In genomic region chrX:10041383-10041782, GRCh38 we compare ENCODE assay signal across 20 cellular contexts.
DNase-seq lines count a peak whose midpoint lies in the region; ATAC-seq and TF ChIP-seq lines count a peak whose summit lies in the region.
"Had no signal": no experiment of that assay in that cellular context is flagged by ENCODE, and none has a peak within 500 bp of the region (broad histone marks: within the 10 kb centered on the region; RNA-seq: fewer than 3 reads in every experiment).

No MANE protein-coding gene starts in this region.

- H3K14ac ChIP-seq in mesenchymal stem cell (ENCODE audit: low read length in 2 of 2), result no peak overlapping the region
- H3K14ac ChIP-seq in neuronal stem cell (ENCODE audit: low read length), result no peak overlapping the region

- no peak overlapping the region for H4K8ac ChIP-seq in mesenchymal stem cell (ENCODE audit: low read length)
- no peak overlapping the region for H4K8ac ChIP-seq in neuronal stem cell (ENCODE audit: low read depth, low read length)

- H4K91ac ChIP-seq in mesenchymal stem cell (ENCODE audit: low read length) (no peak overlapping the region), neuronal stem cell (ENCODE audit: low read depth, low read length, poor library complexity) (no peak overlapping the region)

- no peak overlapping the region for H2BK15ac ChIP-seq in mesenchymal stem cell (ENCODE audit: low read depth, poor library complexity, severe bottlenecking)
- H2BK15ac ChIP-seq in neuronal stem cell (ENCODE audit: low read length), result no peak overlapping the region

- H2AK5ac ChIP-seq in mesenchymal stem cell (ENCODE audit: low read length, severe bottlenecking) (no peak overlapping the region), neuronal stem cell (ENCODE audit: low read depth, low read length) (no peak overlapping the region)

- H3K4me3 ChIP-seq in HUES6 (ENCODE audit: low read depth, low read length), result 0 out of 2 replicates have a peak overlapping the region, but pooled peaks have one; percentile 2
- no peak overlapping the region for H3K4me3 ChIP-seq in choroid plexus epithelial cell (ENCODE audit: low read depth, low read length)
- no peak overlapping the region for H3K4me3 ChIP-seq in mesenchymal stem cell (ENCODE audit: insufficient read depth in 1 of 2, low read depth in 1 of 2, low read length in 2 of 2)
- no peak overlapping the region for H3K4me3 ChIP-seq in neuronal stem cell (ENCODE audit: low read length in 2 of 2)
- H3K4me3 ChIP-seq: uterus had no signal

- H3K79me1 ChIP-seq in mesenchymal stem cell (replicated peaks; ENCODE audit: low read length, poor library complexity, severe bottlenecking) (peaks cover 15% of the 10 kb centered on the region), neuronal stem cell (ENCODE audit: low read depth, low read length) (peaks cover 2% of the 10 kb centered on the region)

- H3K4me2 ChIP-seq in mesenchymal stem cell (ENCODE audit: low read length, poor library complexity, severe bottlenecking) (no peak overlapping the region), neuronal stem cell (ENCODE audit: insufficient read depth, low read length, poor library complexity, severe bottlenecking) (no peak overlapping the region)

- peak overlapping the region; percentile 77 for H3K27ac ChIP-seq in HUES6 (ENCODE audit: low read depth, low read length)
- peak overlapping the region; percentile 76 for H3K27ac ChIP-seq in mesenchymal stem cell (ENCODE audit: low read length, poor library complexity, severe bottlenecking)
- H3K27ac ChIP-seq in neuronal stem cell (replicated peaks; ENCODE audit: low read length), result no peak overlapping the region
- H3K27ac ChIP-seq: uterus had no signal

- H2BK12ac ChIP-seq in mesenchymal stem cell (ENCODE audit: low read length in 2 of 2) (no peak overlapping the region), neuronal stem cell (ENCODE audit: low read length) (no peak overlapping the region)

- H3K23ac ChIP-seq in mesenchymal stem cell (ENCODE audit: low read length in 2 of 2), result no peak overlapping the region
- H3K23ac ChIP-seq in neuronal stem cell (ENCODE audit: low read depth, low read length, poor library complexity), result no peak overlapping the region

- H3K9me3 ChIP-seq in HUES6 (ENCODE audit: control insufficient read depth, insufficient read depth, low read depth, low read length) (peaks cover 4% of the 10 kb centered on the region; the same call in 1 of the 2 replicates), mesenchymal stem cell (ENCODE audit: control insufficient read depth, low read length) (no peaks in the 10 kb centered on the region), neuronal stem cell (replicated peaks in 1 of 2; ENCODE audit: control insufficient read depth in 2 of 2, insufficient read depth in 1 of 2, low read depth in 1 of 2, low read length in 2 of 2) (no peaks in the 10 kb centered on the region)
- H3K9me3 ChIP-seq: uterus had no signal

- peaks cover 31% of the 10 kb centered on the region for H3K4me1 ChIP-seq in HUES6 (ENCODE audit: control insufficient read depth, insufficient read depth, low read length)
- peaks cover 7% of the 10 kb centered on the region for H3K4me1 ChIP-seq in mesenchymal stem cell (ENCODE audit: control insufficient read depth, insufficient read depth, low read depth, low read length)
- peaks cover 0 to 9% of the 10 kb centered on the region in 2 donors for H3K4me1 ChIP-seq in neuronal stem cell (ENCODE audit: control insufficient read depth in 2 of 2, insufficient read depth in 1 of 2, low read depth in 1 of 2, low read length in 2 of 2)
- H3K4me1 ChIP-seq: uterus had no signal

- H3K9ac ChIP-seq in HUES6 (ENCODE audit: low read length) (no peak overlapping the region), mesenchymal stem cell (ENCODE audit: low read length) (no peak overlapping the region), neuronal stem cell (ENCODE audit: low read depth, low read length, poor library complexity) (no peak overlapping the region)

- WGBS in mesenchymal stem cell, result 60% methylated on average over 3 of the region's 4 CpGs
- WGBS in neuronal stem cell (ENCODE audit: extremely low coverage in 2 of 2, insufficient read length in 2 of 2, insufficient replicate concordance in 1 of 2), 2 donors, result no CpG with 5 or more reads among the region's 4 CpGs

- H3K36me3 ChIP-seq in HUES6 (ENCODE audit: control insufficient read depth, insufficient read depth, low read length) (no peaks in the 10 kb centered on the region; the same call in 1 of the 2 replicates), mesenchymal stem cell (ENCODE audit: control insufficient read depth in 1 of 2, insufficient read depth in 2 of 2, low read depth in 1 of 2, low read length in 2 of 2) (peaks cover 0 to 2% of the 10 kb centered on the region in 2 experiments), neuronal stem cell (replicated peaks in 1 of 2; ENCODE audit: control insufficient read depth in 2 of 2, insufficient read depth in 2 of 2, low read length in 2 of 2) (no peaks in the 10 kb centered on the region)
- H3K36me3 ChIP-seq: uterus had no signal

- DNase-seq in AG08396 (ENCODE audit: low spot score) (peak; percentile 16), choroid plexus epithelial cell (ENCODE audit: low read depth) (peak; percentile 80), mesenchymal stem cell (no peak), neuronal stem cell (ENCODE audit: low spot score) (no peak)
- DNase-seq: activated CD8-positive, alpha-beta memory T cell treated with anti-CD3 and anti-CD28 coated beads, Interleukin-2, amount 10 ng/mL, durations not matched to agents 7 days and 5 days; activated gamma-delta T cell; cortex of kidney; DMS153; left ventricle myocardium superior; NCI-H1092; NK-92 treated with Interleukin-12 subunit alpha and Interleukin-12 subunit beta, amount 100 ng/mL, for 24 hours; stimulated activated naive CD8-positive, alpha-beta T cell treated with anti-CD3 and anti-CD28 coated beads, Interleukin-15, Interleukin-2, amounts not matched to agents 100 U/mL and 50 U/mL, for 24 hours; T-helper 2 cell; uterus had no signal

- H3K4ac ChIP-seq in mesenchymal stem cell (ENCODE audit: low read depth in 1 of 2, low read length in 2 of 2), result no peak overlapping the region
- H3K4ac ChIP-seq in neuronal stem cell (ENCODE audit: low read length), result no peak overlapping the region

- TF ChIP-seq CTCF in choroid plexus epithelial cell (conservative IDR thresholded peaks at IDR 0.05; ENCODE audit: low read depth, low read length), result no peak

- H2BK120ac ChIP-seq in mesenchymal stem cell (ENCODE audit: low read depth, low read length) (no peak overlapping the region), neuronal stem cell (ENCODE audit: low read depth, low read length) (no peak overlapping the region)

- H3K27me3 ChIP-seq in HUES6 (ENCODE audit: control insufficient read depth, insufficient read depth, low read length), result no peaks in the 10 kb centered on the region
- no peaks in the 10 kb centered on the region for H3K27me3 ChIP-seq in mesenchymal stem cell (ENCODE audit: control insufficient read depth in 1 of 2, insufficient read depth in 1 of 2, low read length in 2 of 2)
- no peaks in the 10 kb centered on the region for H3K27me3 ChIP-seq in neuronal stem cell (ENCODE audit: control insufficient read depth in 3 of 3, insufficient read depth in 3 of 3, low read depth in 1 of 3, low read length in 3 of 3)
- H3K27me3 ChIP-seq: uterus had no signal

- peak overlapping the region in 1 of 2 experiments; percentile 34 for H3K18ac ChIP-seq in mesenchymal stem cell (ENCODE audit: low read depth in 1 of 2, low read length in 2 of 2)
- no peak overlapping the region for H3K18ac ChIP-seq in neuronal stem cell (ENCODE audit: low read length)

- ATAC-seq in GM21515 (IDR thresholded peaks at IDR 0.05; ENCODE audit: unreplicated experiment) (no peak), HG03196 (IDR thresholded peaks at IDR 0.05; ENCODE audit: unreplicated experiment) (no peak), GM18519 (IDR thresholded peaks at IDR 0.05; ENCODE audit: low FRiP score, unreplicated experiment) (no peak)
- ATAC-seq: activated CD4-positive, CD25-positive, alpha-beta regulatory T cell treated with anti-CD3 and anti-CD28 coated beads, Interleukin-2, amount 50 U/mL, for 24 hours; activated CD8-positive, alpha-beta memory T cell treated with anti-CD3 and anti-CD28 coated beads, Interleukin-2, amount 10 ng/mL, durations not matched to agents 7 days and 5 days; left ventricle myocardium superior; Right ventricle myocardium inferior; stimulated activated naive CD8-positive, alpha-beta T cell treated with anti-CD3 and anti-CD28 coated beads, Interleukin-15, Interleukin-2, amounts not matched to agents 100 U/mL and 50 U/mL, for 24 hours had no signal

- no peak overlapping the region for H2AFZ ChIP-seq in mesenchymal stem cell (ENCODE audit: low read depth, low read length)
- no peak overlapping the region for H2AFZ ChIP-seq in neuronal stem cell (ENCODE audit: low read length)

- H2BK5ac ChIP-seq in mesenchymal stem cell (ENCODE audit: low read depth, low read length, poor library complexity, severe bottlenecking) (no peak overlapping the region), neuronal stem cell (ENCODE audit: low read length) (no peak overlapping the region)

Comparison
In these comparisons a context has a peak if more than half of its experiments do, and no peak if none do; other contexts are left out.
1. DNase-seq: peak in AG08396 (single experiment) and choroid plexus epithelial cell (single experiment); none in mesenchymal stem cell (single experiment) and neuronal stem cell (single experiment).